Comparison of ENCODE assay signal across 27 cellular contexts in genomic region chr19:16039545-16039944, GRCh38.
"Had no signal": no experiment of that assay in that cellular context is flagged by ENCODE, and none has a peak within 500 bp of the region (broad histone marks: within the 10 kb centered on the region; RNA-seq: fewer than 3 reads in every experiment).

No MANE protein-coding gene starts in this region.

- ATAC-seq: left colon; left lung; mucosa of descending colon; naive thymus-derived CD4-positive, alpha-beta T cell; natural killer cell treated with Interleukin-12 subunit alpha and Interleukin-12 subunit beta and Interleukin-15 and Interleukin-18, amount 100 ng/mL, for 72 hours; pancreas; right cardiac atrium; sciatic nerve; stimulated activated effector memory CD8-positive, alpha-beta T cell treated with anti-CD3 and anti-CD28 coated beads, Interleukin-12 subunit alpha, Interleukin-12 subunit beta, amount 100 ng/mL, for 72 hours; stimulated activated naive CD8-positive, alpha-beta T cell treated with anti-CD3 and anti-CD28 coated beads, Interleukin-15, amount 100 ng/mL, for 72 hours had no signal

- DNase-seq: hypothalamus; immature natural killer cell; kidney; left colon; left lung; mesendoderm; midbrain; naive thymus-derived CD4-positive, alpha-beta T cell; retina; right cardiac atrium; small intestine; spleen; stimulated activated CD4-positive, alpha-beta T cell treated with anti-CD3 and anti-CD28 coated beads, Interleukin-4, amount 100 ng/mL, for 24 hours; stimulated activated naive CD4-positive, alpha-beta T cell treated with Interleukin-2 at 50 U/mL for 16 hours; stimulated activated naive CD8-positive, alpha-beta T cell treated with anti-CD3 and anti-CD28 coated beads, Interleukin-15, amount 100 ng/mL, for 72 hours; substantia nigra had no signal

- H3K9me3 ChIP-seq: left lung, mucosa of descending colon, pancreas, prostate gland, spleen, tibial nerve, vagina had no signal

- H3K4me3 ChIP-seq: left lung, lung, mucosa of descending colon, pancreas, prostate gland, spleen, tibial nerve, vagina had no signal

- H3K27ac Mint-ChIP-seq: natural killer cell treated with Interleukin-12 subunit alpha and Interleukin-12 subunit beta and Interleukin-15 and Interleukin-18, amount 100 ng/mL, for 72 hours; stimulated activated effector memory CD8-positive, alpha-beta T cell treated with anti-CD3 and anti-CD28 coated beads, Interleukin-12 subunit alpha, Interleukin-12 subunit beta, amount 100 ng/mL, for 72 hours; type B pancreatic cell had no signal

- H3K27me3 Mint-ChIP-seq: natural killer cell treated with Interleukin-12 subunit alpha and Interleukin-12 subunit beta and Interleukin-15 and Interleukin-18, amount 100 ng/mL, for 72 hours had no signal

- H3K4me3 Mint-ChIP-seq: natural killer cell treated with Interleukin-12 subunit alpha and Interleukin-12 subunit beta and Interleukin-15 and Interleukin-18, amount 100 ng/mL, for 72 hours; stimulated activated effector memory CD8-positive, alpha-beta T cell treated with anti-CD3 and anti-CD28 coated beads, Interleukin-12 subunit alpha, Interleukin-12 subunit beta, amount 100 ng/mL, for 72 hours; stimulated activated naive CD8-positive, alpha-beta T cell treated with anti-CD3 and anti-CD28 coated beads, Interleukin-15, amount 100 ng/mL, for 72 hours; type B pancreatic cell had no signal

- H3K9me3 Mint-ChIP-seq: immature natural killer cell; natural killer cell treated with Interleukin-12 subunit alpha and Interleukin-12 subunit beta and Interleukin-15 and Interleukin-18, amount 100 ng/mL, for 72 hours; stimulated activated effector memory CD8-positive, alpha-beta T cell treated with anti-CD3 and anti-CD28 coated beads, Interleukin-12 subunit alpha, Interleukin-12 subunit beta, amount 100 ng/mL, for 72 hours; stimulated activated naive CD8-positive, alpha-beta T cell treated with anti-CD3 and anti-CD28 coated beads, Interleukin-15, amount 100 ng/mL, for 72 hours; type B pancreatic cell had no signal

- H3K27me3 ChIP-seq: left lung, pancreas, spleen, tibial nerve, vagina had no signal

- H3K36me3 ChIP-seq: left lung, pancreas, prostate gland, spleen, tibial nerve, vagina had no signal

- H3K36me3 Mint-ChIP-seq: immature natural killer cell; naive thymus-derived CD4-positive, alpha-beta T cell; natural killer cell treated with Interleukin-12 subunit alpha and Interleukin-12 subunit beta and Interleukin-15 and Interleukin-18, amount 100 ng/mL, for 72 hours; stimulated activated effector memory CD8-positive, alpha-beta T cell treated with anti-CD3 and anti-CD28 coated beads, Interleukin-12 subunit alpha, Interleukin-12 subunit beta, amount 100 ng/mL, for 72 hours; type B pancreatic cell had no signal

- FAIRE-seq: islet of Langerhans, kidney, pancreas, small intestine had no signal

- H3K27ac ChIP-seq: left lung, pancreas, prostate gland, spleen, vagina had no signal

- H3K4me1 ChIP-seq: pancreas, prostate gland had no signal
